1 cellular context compared by ENCODE assay signal in genomic region chr18:3354506-3354905, GRCh38.
TF ChIP-seq lines count a peak whose summit lies in the region.

No MANE protein-coding gene starts in this region.

TF ChIP-seq in GM23338, 12 proteins besides CTCF, POLR2A, EP300 and RAD21 (continued from another document):
- TF ChIP-seq, protein P1, sequence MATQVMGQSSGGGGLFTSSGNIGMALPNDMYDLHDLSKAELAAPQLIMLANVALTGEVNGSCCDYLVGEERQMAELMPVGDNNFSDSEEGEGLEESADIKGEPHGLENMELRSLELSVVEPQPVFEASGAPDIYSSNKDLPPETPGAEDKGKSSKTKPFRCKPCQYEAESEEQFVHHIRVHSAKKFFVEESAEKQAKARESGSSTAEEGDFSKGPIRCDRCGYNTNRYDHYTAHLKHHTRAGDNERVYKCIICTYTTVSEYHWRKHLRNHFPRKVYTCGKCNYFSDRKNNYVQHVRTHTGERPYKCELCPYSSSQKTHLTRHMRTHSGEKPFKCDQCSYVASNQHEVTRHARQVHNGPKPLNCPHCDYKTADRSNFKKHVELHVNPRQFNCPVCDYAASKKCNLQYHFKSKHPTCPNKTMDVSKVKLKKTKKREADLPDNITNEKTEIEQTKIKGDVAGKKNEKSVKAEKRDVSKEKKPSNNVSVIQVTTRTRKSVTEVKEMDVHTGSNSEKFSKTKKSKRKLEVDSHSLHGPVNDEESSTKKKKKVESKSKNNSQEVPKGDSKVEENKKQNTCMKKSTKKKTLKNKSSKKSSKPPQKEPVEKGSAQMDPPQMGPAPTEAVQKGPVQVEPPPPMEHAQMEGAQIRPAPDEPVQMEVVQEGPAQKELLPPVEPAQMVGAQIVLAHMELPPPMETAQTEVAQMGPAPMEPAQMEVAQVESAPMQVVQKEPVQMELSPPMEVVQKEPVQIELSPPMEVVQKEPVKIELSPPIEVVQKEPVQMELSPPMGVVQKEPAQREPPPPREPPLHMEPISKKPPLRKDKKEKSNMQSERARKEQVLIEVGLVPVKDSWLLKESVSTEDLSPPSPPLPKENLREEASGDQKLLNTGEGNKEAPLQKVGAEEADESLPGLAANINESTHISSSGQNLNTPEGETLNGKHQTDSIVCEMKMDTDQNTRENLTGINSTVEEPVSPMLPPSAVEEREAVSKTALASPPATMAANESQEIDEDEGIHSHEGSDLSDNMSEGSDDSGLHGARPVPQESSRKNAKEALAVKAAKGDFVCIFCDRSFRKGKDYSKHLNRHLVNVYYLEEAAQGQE (IDR thresholded peaks at IDR 0.05; ENCODE audit: unreplicated experiment), result no peak
- TF ChIP-seq, protein P2, sequence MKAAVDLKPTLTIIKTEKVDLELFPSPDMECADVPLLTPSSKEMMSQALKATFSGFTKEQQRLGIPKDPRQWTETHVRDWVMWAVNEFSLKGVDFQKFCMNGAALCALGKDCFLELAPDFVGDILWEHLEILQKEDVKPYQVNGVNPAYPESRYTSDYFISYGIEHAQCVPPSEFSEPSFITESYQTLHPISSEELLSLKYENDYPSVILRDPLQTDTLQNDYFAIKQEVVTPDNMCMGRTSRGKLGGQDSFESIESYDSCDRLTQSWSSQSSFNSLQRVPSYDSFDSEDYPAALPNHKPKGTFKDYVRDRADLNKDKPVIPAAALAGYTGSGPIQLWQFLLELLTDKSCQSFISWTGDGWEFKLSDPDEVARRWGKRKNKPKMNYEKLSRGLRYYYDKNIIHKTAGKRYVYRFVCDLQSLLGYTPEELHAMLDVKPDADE (IDR thresholded peaks at IDR 0.05), result no peak
- TF ChIP-seq EZH2 (IDR thresholded peaks at IDR 0.05; ENCODE audit: low read depth, unreplicated experiment) (no peak), ZNF331 (CRISPR knock-in tag; IDR thresholded peaks at IDR 0.05; ENCODE audit: low read depth) (no peak), ZNF462 (CRISPR knock-in tag; IDR thresholded peaks at IDR 0.05) (no peak), CREB1 (CRISPR knock-in tag; IDR thresholded peaks at IDR 0.05; ENCODE audit: low read depth) (no peak), JUNB (IDR thresholded peaks at IDR 0.05; ENCODE audit: unreplicated experiment) (no peak), POLR2AphosphoS5 (IDR thresholded peaks at IDR 0.05; ENCODE audit: low read depth) (no peak), NANOG (IDR thresholded peaks at IDR 0.05; ENCODE audit: borderline replicate concordance) (no peak), ZNF114 (CRISPR knock-in tag; IDR thresholded peaks at IDR 0.05) (no peak), EZH2phosphoT487 (IDR thresholded peaks at IDR 0.05; ENCODE audit: unreplicated experiment) (no peak)
